ENCODE assay signal across 24 cellular contexts in genomic region chr12:84760091-84760490, GRCh38.
A peak's percentile ranks its signal among the peaks of the same experiment; 100 is the strongest.
DNase-seq lines count a peak whose midpoint lies in the region; ATAC-seq, FAIRE-seq and TF ChIP-seq lines count a peak whose summit lies in the region.
"Had no signal": no experiment of that assay in that cellular context is flagged by ENCODE, and none has a peak within 500 bp of the region (broad histone marks: within the 10 kb centered on the region; RNA-seq: fewer than 3 reads in every experiment).

No MANE protein-coding gene starts in this region.

- TF ChIP-seq CTCF in AG10803 (conservative IDR thresholded peaks at IDR 0.05; ENCODE audit: low read length) (no peak), astrocyte (IDR thresholded peaks at IDR 0.05; ENCODE audit: insufficient read depth, low read depth, low read length) (no peak)

- H3K9me3 ChIP-seq in astrocyte (ENCODE audit: insufficient read depth, low read depth, low read length), result no peaks in the 10 kb centered on the region
- H3K9me3 ChIP-seq: Caco-2, HAP-1 had no signal

- no peak overlapping the region for H2AFZ ChIP-seq in astrocyte (ENCODE audit: low read depth, low read length)

- H3K36me3 ChIP-seq in astrocyte (ENCODE audit: insufficient read depth, low read length), result no peaks in the 10 kb centered on the region
- H3K36me3 ChIP-seq: HAP-1 had no signal

- H3K4me3 ChIP-seq in AG10803 (ENCODE audit: low read length), result no peak overlapping the region
- H3K4me3 ChIP-seq in astrocyte (ENCODE audit: insufficient read depth, low read depth, low read length), result no peak overlapping the region
- H3K4me3 ChIP-seq: HAP-1 had no signal

- FAIRE-seq in H54 (lab: Jason Lieb, UNC) (peak; percentile 27), astrocyte (lab: Jason Lieb, UNC) (peak; percentile 66)
- FAIRE-seq: D721Med, GM12892, GM18507, H1, HTR-8/SVneo had no signal

- no peak for TF ChIP-seq POLR2A in H54 (IDR thresholded peaks at IDR 0.05; ENCODE audit: low read depth, low read length)

- H3K4me1 Mint-ChIP-seq in astrocyte (ENCODE audit: low read depth, unreplicated experiment), result peaks cover 31% of the 10 kb centered on the region
- H3K4me1 Mint-ChIP-seq: IgD-negative memory B cell had no signal

- peaks cover 5% of the 10 kb centered on the region for H3K4me1 ChIP-seq in astrocyte (ENCODE audit: insufficient read depth, low read length)
- H3K4me1 ChIP-seq: Caco-2, HAP-1 had no signal

- no peaks in the 10 kb centered on the region for H3K27me3 ChIP-seq in astrocyte (ENCODE audit: insufficient read depth, low read length)

- no peak for ATAC-seq in HG02840 (IDR thresholded peaks at IDR 0.05; ENCODE audit: low FRiP score, unreplicated experiment)

- no peaks in the 10 kb centered on the region for H4K20me1 ChIP-seq in astrocyte (ENCODE audit: insufficient read depth, low read length)

- no peak overlapping the region for H3K9ac ChIP-seq in astrocyte (ENCODE audit: low read length)

- H3K9me3 Mint-ChIP-seq in astrocyte (ENCODE audit: unreplicated experiment), result no peaks in the 10 kb centered on the region
- H3K9me3 Mint-ChIP-seq: CD4-positive, alpha-beta T cell had no signal

- no peak overlapping the region for H3K27ac ChIP-seq in astrocyte (ENCODE audit: low read depth, low read length)
- H3K27ac ChIP-seq: C4-2B, HL-60 had no signal

- DNase-seq in AG10803 (ENCODE audit: low read depth), result peak; percentile 25
- no peak for DNase-seq in H54 (ENCODE audit: insufficient read length, low spot score)
- peak; percentile 66 for DNase-seq in astrocyte (ENCODE audit: low read depth)
- peak; percentile 29 for DNase-seq in myocyte (ENCODE audit: low read depth)
- DNase-seq in HuH-7.5 (ENCODE audit: low spot score), result no peak
- no peak for DNase-seq in effector CD8-positive, alpha-beta T cell (lab: John Stamatoyannopoulos, UW)
- DNase-seq: ACHN; AML-193; Caco-2; CD4-positive, alpha-beta T cell; DMS153; DMS79; GDM1; KBM-7 had no signal

- no peaks in the 10 kb centered on the region for H3K79me2 ChIP-seq in astrocyte (ENCODE audit: insufficient read depth, low read length)

- H3K4me2 ChIP-seq in astrocyte (ENCODE audit: low read length), result no peak overlapping the region

- no peak overlapping the region for H3K4me3 Mint-ChIP-seq in astrocyte (ENCODE audit: unreplicated experiment)
- H3K4me3 Mint-ChIP-seq: CD4-positive, alpha-beta T cell; IgD-negative memory B cell had no signal

- H3K27ac Mint-ChIP-seq in astrocyte (ENCODE audit: unreplicated experiment), result no peak overlapping the region
- H3K27ac Mint-ChIP-seq: CD4-positive, alpha-beta T cell; IgD-negative memory B cell had no signal

- no peaks in the 10 kb centered on the region for H3K36me3 Mint-ChIP-seq in astrocyte (ENCODE audit: low read depth, unreplicated experiment)
- H3K36me3 Mint-ChIP-seq: IgD-negative memory B cell had no signal

- H3K27me3 Mint-ChIP-seq in astrocyte (ENCODE audit: low read depth, unreplicated experiment), result no peaks in the 10 kb centered on the region
- H3K27me3 Mint-ChIP-seq: CD4-positive, alpha-beta T cell; IgD-negative memory B cell had no signal

Comparison
In these comparisons a context has a peak if more than half of its experiments do, and no peak if none do; other contexts are left out.
1. DNase-seq: peak in AG10803 (single experiment), astrocyte (single experiment) and myocyte (single experiment); none in H54 (single experiment), HuH-7.5 (single experiment) and effector CD8-positive, alpha-beta T cell (single experiment).